Comparison of ENCODE assay signal across 8 cellular contexts in genomic region chr17:44829558-44830358, GRCh38. TPM values are rescaled to one million over a fixed set of nuclear protein-coding genes. Genes with fewer than 3 reads are reported as not detected.
DNase-seq lines count a peak whose midpoint lies in the region; ATAC-seq, FAIRE-seq and TF ChIP-seq lines count a peak whose summit lies in the region.

TSS of gene GJC1 (minus strand) at chr17:44830287. CDS start at chr17:44805817, 24,470 bp downstream.

- H4K5ac ChIP-seq in H1 (ENCODE audit: insufficient read length, low read depth, low read length), result peak within 1 kb of the TSS; percentile 60

- peak within 1 kb of the TSS; percentile 70 for H2BK120ac ChIP-seq in H1 (replicated peaks; ENCODE audit: low read depth, low read length)

- CTCF ChIA-PET in H1 (lab: Charles Lee; ENCODE audit: partially characterized antibody), result interaction anchor here (1.6 to 5.2 kb wide), 3 partner anchors 15 to 36 kb away, joined by 4 to 44 read pairs (median 38); no protein-coding TSS in a partner anchor

- H3K9me3 ChIP-seq in HAP-1, result no peaks in the 10 kb centered on the region
- no peaks in the 10 kb centered on the region for H3K9me3 ChIP-seq in H1 (ENCODE audit: insufficient read depth in 2 of 2, low read depth in 1 of 2, low read length in 1 of 2)
- H3K9me3 ChIP-seq in tibial nerve, result no peaks in the 10 kb centered on the region

- peaks cover 9 to 49% of the 10 kb centered on the region in 2 experiments for H3K79me2 ChIP-seq in H1 (ENCODE audit: control insufficient read depth in 1 of 2, insufficient read depth in 2 of 2, low read length in 2 of 2)

- peak within 1 kb of the TSS; percentile 86 for H3K27ac ChIP-seq in H1 (ENCODE audit: low read depth, low read length)
- peak within 1 kb of the TSS; percentile 45 to 86 (median 82) for H3K27ac ChIP-seq in tibial nerve

- TF ChIP-seq POLR2A in H1 (IDR thresholded peaks at IDR 0.05; ENCODE audit: control extremely low read depth in 1 of 2, low read depth in 2 of 2, low read length in 2 of 2), result peak in 1 of 2 experiments; percentile 51; a peak in 2 of 3 replicates
- TF ChIP-seq POLR2A in tibial nerve (IDR thresholded peaks at IDR 0.05), result peak; percentile 14 to 41

- 0% methylated on average over 43 of the region's 120 CpGs; no CpG with 5 or more reads in 1 of the 2 experiments for WGBS in H1 (ENCODE audit: extremely low coverage in 1 of 2, insufficient coverage in 1 of 2, insufficient read length in 1 of 2, insufficient replicate concordance in 2 of 2, low coverage in 1 of 2, low lambda C conversion rate in 2 of 2, missing lambda C conversion rate in 1 of 2), 2 experiments
- 0 to 1% methylated on average over 19 to 71 of the region's 120 CpGs for WGBS in tibial nerve, 2 donors

- POLR2A ChIA-PET in H1 (lab: Charles Lee; ENCODE audit: partially characterized antibody), result interaction anchor here (0.6 to 5.5 kb wide), 18 partner anchors 11 to 418 kb away, joined by 3 to 58 read pairs (median 6); partner anchors contain the start of gene HIGD1B

- in situ Hi-C loops in HAP-1 (cut with MboI; ENCODE audit: low sequenced_read_pairs), result no loop called here

- H3K23ac ChIP-seq in H1 (ENCODE audit: insufficient read length), result no peak within 1 kb of the TSS

- peak within 1 kb of the TSS; percentile 85 to 94 (median 90) for H3K9ac ChIP-seq in H1 (replicated peaks in 1 of 4; ENCODE audit: extremely low read depth in 1 of 4, low read depth in 3 of 4, low read length in 3 of 4)

- H3K4me3 ChIP-seq in HAP-1 (peak within 1 kb of the TSS; percentile 76), H1 (ENCODE audit: extremely low read depth in 1 of 4, insufficient read depth in 2 of 4, low read depth in 3 of 4, low read length in 4 of 4) (peak within 1 kb of the TSS; percentile 79 to 97 (median 92)), tibial nerve (peak within 1 kb of the TSS; percentile 35 to 72 (median 52))

- no peak for TF ChIP-seq CTCF in H1 (IDR thresholded peaks at IDR 0.05; ENCODE audit: control extremely low read depth in 1 of 3, insufficient read depth in 1 of 3, low read depth in 1 of 3, low read length in 3 of 3)
- no peak for TF ChIP-seq CTCF in tibial nerve (IDR thresholded peaks at IDR 0.05)

- no peak for TF ChIP-seq RAD21 in H1 (IDR thresholded peaks at IDR 0.05 in 1 of 2, conservative IDR thresholded peaks at IDR 0.05 in 1 of 2; ENCODE audit: low read depth in 2 of 2, low read length in 2 of 2)

- ATAC-seq in GM19397 (IDR thresholded peaks at IDR 0.05; ENCODE audit: unreplicated experiment) (no peak), HG02885 (IDR thresholded peaks at IDR 0.05; ENCODE audit: poor library complexity, unreplicated experiment) (no peak)

- no peaks in the 10 kb centered on the region for H3K36me3 Mint-ChIP-seq in T-helper 2 cell treated with Interferon-gamma antibody and Interleukin-4, amounts not matched to agents 5 μg/mL and 100 μg/mL, for 36 hours (ENCODE audit: low read depth)

- peaks cover 5% of the 10 kb centered on the region in 2 experiments for H4K20me1 ChIP-seq in H1 (replicated peaks in 1 of 2; ENCODE audit: control insufficient read depth in 1 of 2, insufficient read depth in 2 of 2, low read length in 2 of 2)

- H3K56ac ChIP-seq in H1 (replicated peaks; ENCODE audit: insufficient read length, low read depth, low read length), result peak within 1 kb of the TSS; percentile 74

- peaks cover 4% of the 10 kb centered on the region; the same call in 1 of the 2 replicates for H3K23me2 ChIP-seq in H1 (ENCODE audit: low read depth, low read length)

- peak within 1 kb of the TSS; percentile 96 for H2BK5ac ChIP-seq in H1 (ENCODE audit: low read depth, low read length)

- H3K27me3 Mint-ChIP-seq in T-helper 2 cell treated with Interferon-gamma antibody and Interleukin-4, amounts not matched to agents 5 μg/mL and 100 μg/mL, for 36 hours (ENCODE audit: low read depth), result peaks cover 62% of the 10 kb centered on the region

- H2AFZ ChIP-seq in H1 (ENCODE audit: low read length), result no peak within 1 kb of the TSS

- H3K18ac ChIP-seq in H1 (ENCODE audit: extremely low read depth, low read length), result peak within 1 kb of the TSS; percentile 99

- H3K4me1 ChIP-seq in HAP-1 (peaks cover 18% of the 10 kb centered on the region), H1 (replicated peaks in 1 of 4; ENCODE audit: control insufficient read depth in 3 of 4, insufficient read depth in 4 of 4, low read length in 3 of 4) (peaks cover 0 to 7% (median 5%) of the 10 kb centered on the region in 4 experiments; a peak in 4 of 7 replicates), tibial nerve (peaks cover 0 to 22% (median 8%) of the 10 kb centered on the region in 4 donors)

- H2BK15ac ChIP-seq in H1 (ENCODE audit: low read length), result peak within 1 kb of the TSS; percentile 61; the same call in 1 of the 2 replicates

- H2AK5ac ChIP-seq in H1 (ENCODE audit: low read depth, low read length), result 0 out of 2 replicates have a peak within 1 kb of the TSS, but pooled peaks have one; percentile 3

- H3K36me3 ChIP-seq in HAP-1 (replicated peaks), result peaks cover 2% of the 10 kb centered on the region; the same call in 1 of the 2 replicates
- no peaks in the 10 kb centered on the region for H3K36me3 ChIP-seq in H1 (ENCODE audit: control insufficient read depth in 2 of 4, insufficient read depth in 4 of 4, low read length in 3 of 4)
- H3K36me3 ChIP-seq in tibial nerve, result no peaks in the 10 kb centered on the region

- 0 out of 2 replicates have a peak within 1 kb of the TSS, but pooled peaks have one; percentile 82 for H2BK12ac ChIP-seq in H1 (ENCODE audit: low read depth, low read length)

- no peak for FAIRE-seq in H1 (lab: Jason Lieb, UNC)

- peak within 1 kb of the TSS; percentile 29; the same call in 1 of the 2 replicates for H2BK20ac ChIP-seq in H1 (ENCODE audit: low read length)

- peak within 1 kb of the TSS; percentile 52 to 72 for H3K4me2 ChIP-seq in H1 (ENCODE audit: insufficient read depth in 1 of 2, low read depth in 2 of 2, low read length in 2 of 2)

- H4K8ac ChIP-seq in H1 (ENCODE audit: extremely low read depth, insufficient read depth, low read length), result peak within 1 kb of the TSS; percentile 93

- no peak within 1 kb of the TSS for H3K14ac ChIP-seq in H1 (ENCODE audit: insufficient read length)

- peak within 1 kb of the TSS; percentile 0 for H3K27ac Mint-ChIP-seq in T-helper 2 cell treated with Interferon-gamma antibody and Interleukin-4, amounts not matched to agents 5 μg/mL and 100 μg/mL, for 36 hours

- H3K9me3 Mint-ChIP-seq in T-helper 2 cell treated with Interferon-gamma antibody and Interleukin-4, amounts not matched to agents 5 μg/mL and 100 μg/mL, for 36 hours, result no peaks in the 10 kb centered on the region

- peaks cover 9% of the 10 kb centered on the region for H3K4me1 Mint-ChIP-seq in T-helper 2 cell treated with Interferon-gamma antibody and Interleukin-4, amounts not matched to agents 5 μg/mL and 100 μg/mL, for 36 hours (ENCODE audit: low read depth)

- H3K4me3 Mint-ChIP-seq in T-helper 2 cell treated with Interferon-gamma antibody and Interleukin-4, amounts not matched to agents 5 μg/mL and 100 μg/mL, for 36 hours, result peak within 1 kb of the TSS; percentile 75

- H4K91ac ChIP-seq in H1 (replicated peaks; ENCODE audit: insufficient read length, low read length), result peak within 1 kb of the TSS; percentile 96

- TF ChIP-seq EP300 in H1 (IDR thresholded peaks at IDR 0.05; ENCODE audit: borderline replicate concordance in 1 of 2, low read depth in 2 of 2, low read length in 2 of 2), result no peak
- no peak for TF ChIP-seq EP300 in tibial nerve (IDR thresholded peaks at IDR 0.05)

- DNase-seq in AG08396 (ENCODE audit: low spot score) (peak; percentile 77), HAP-1 (ENCODE audit: low spot score in 2 of 2) (peak in 1 of 2 experiments; percentile 63), H1 (ENCODE audit: low read depth in 1 of 2, low spot score in 2 of 2) (peak in 1 of 2 experiments; percentile 83), mesenteric fat pad (ENCODE audit: low spot score) (peak; percentile 82), tibial nerve (ENCODE audit: low spot score in 2 of 2) (no peak)
- DNase-seq in T-helper 2 cell treated with Interferon-gamma antibody and Interleukin-4, amounts not matched to agents 5 μg/mL and 100 μg/mL, for 36 hours (ENCODE audit: low spot score), result peak; percentile 19

- no peaks in the 10 kb centered on the region for H3K79me1 ChIP-seq in H1 (ENCODE audit: low read depth, low read length)

- H3K4ac ChIP-seq in H1 (replicated peaks; ENCODE audit: insufficient read length, low read depth, low read length), result peak within 1 kb of the TSS; percentile 81

- H3K27me3 ChIP-seq in HAP-1 (ENCODE audit: low read depth) (no peaks in the 10 kb centered on the region), H1 (replicated peaks in 1 of 4; ENCODE audit: control insufficient read depth in 3 of 4, extremely low read depth in 1 of 4, insufficient read depth in 3 of 4, low read length in 3 of 4) (no peaks in the 10 kb centered on the region), tibial nerve (peaks cover 0 to 92% of the 10 kb centered on the region in 2 donors)

TF ChIP-seq in H1, 55 proteins besides CTCF, POLR2A, EP300 and RAD21 (continues in another document):
- peak; percentile 40 for TF ChIP-seq ASH2L (IDR thresholded peaks at IDR 0.05; ENCODE audit: low read length)
- TF ChIP-seq SP4 (IDR thresholded peaks at IDR 0.05; ENCODE audit: low read length), result no peak
- TF ChIP-seq NRF1 (IDR thresholded peaks at IDR 0.05; ENCODE audit: low read depth, low read length), result peak; percentile 15; the same call in 1 of the 2 replicates
- 0 out of 4 replicates have a peak, but pooled peaks of 1 of the 2 experiments have one; percentile 9 for TF ChIP-seq HDAC2 (IDR thresholded peaks at IDR 0.05; ENCODE audit: borderline replicate concordance in 1 of 2, low read depth in 2 of 2, low read length in 2 of 2)
- peak; percentile 78 for TF ChIP-seq TAF1 (IDR thresholded peaks at IDR 0.05; ENCODE audit: low read depth, low read length)
- TF ChIP-seq ZNF274 (IDR thresholded peaks at IDR 0.05; ENCODE audit: borderline replicate concordance, extremely low read depth, low read length), result no peak
- 0 out of 2 replicates have a peak, but pooled peaks have one; percentile 9 for TF ChIP-seq GABPA (IDR thresholded peaks at IDR 0.05; ENCODE audit: borderline replicate concordance, insufficient read depth, low read length)

RNA-seq across cellular contexts. Expression of gene GJC1, which starts in this region (rescaled TPM):
- 154 and 156 TPM in 2 replicates for total RNA-seq in H1 (2021; fragmentation: NEBNext Ultra II Directional; extraction: Animal tissue kit (Norgen Biotek cat#: 25700))
- 22.1 and 29.1 TPM in 2 replicates for polyA plus RNA-seq in H1 (2011; rRNA removed)
- 38.6 TPM for polyA plus RNA-seq in H1 (2011; cell fraction: cytosol; rRNA removed)
- 31.1 TPM for polyA plus RNA-seq in H1 (2011; cell fraction: nucleus; rRNA removed)
- 55.4 to 86.8 TPM (median 72.4 TPM) in 4 replicates for polyA plus RNA-seq in H1 (2012, experiment 1 of 2)
- 19.3 TPM for polyA plus RNA-seq in H1 (2012, experiment 2 of 2)
- 77.7 TPM for polyA plus RNA-seq in H1 (2013, experiment 1 of 2)
- 81.2 TPM for polyA plus RNA-seq in H1 (2013, experiment 2 of 2)
- 185 and 238 TPM in 2 replicates for polyA minus RNA-seq in H1 (2011; rRNA and poly(A)+ RNA removed)
- 63.6 TPM for polyA minus RNA-seq in H1 (2011; cell fraction: cytosol; rRNA and poly(A)+ RNA removed)
- polyA minus RNA-seq in H1 (2011; cell fraction: nucleus; rRNA and poly(A)+ RNA removed), result 42.5 TPM
- total RNA-seq in mesenteric fat pad (17.1 TPM), tibial nerve (10 to 100 TPM in 1 of 4 donors, 1 to 10 TPM in 3; 3.1 to 18.6 (median 9.0) TPM)

Comparison
In these comparisons a context has a peak if more than half of its experiments do, and no peak if none do; other contexts are left out.
1. DNase-seq: peak in AG08396 (single experiment), T-helper 2 cell treated with Interferon-gamma antibody and Interleukin-4, amounts not matched to agents 5 μg/mL and 100 μg/mL, for 36 hours (single experiment) and mesenteric fat pad (single experiment); none in tibial nerve (0 of 2).
2. Peak in every context shown above with its lines, with median percentiles within 50 percentile points of each other: H3K4me3 ChIP-seq.